ENCODE assay signal across 1 cellular context in genomic region chr11:95296621-95297025, GRCh38.
TF ChIP-seq lines count a peak whose summit lies in the region.

No MANE protein-coding gene starts in this region.

TF ChIP-seq in GM12878, 131 proteins besides CTCF, POLR2A, EP300 and RAD21 (continued from another document):
- TF ChIP-seq GATAD2B (conservative IDR thresholded peaks at IDR 0.05; ENCODE audit: low read depth) (peak; percentile 52; the same call in 1 of the 2 replicates), ZNF217 (IDR thresholded peaks at IDR 0.05) (peak; percentile 36; the same call in 1 of the 2 replicates), SIX5 (IDR thresholded peaks at IDR 0.05; ENCODE audit: low read depth, low read length, severe bottlenecking) (no peak), MAX (IDR thresholded peaks at IDR 0.05; ENCODE audit: low read depth, low read length) (no peak), BMI1 (IDR thresholded peaks at IDR 0.05; ENCODE audit: borderline replicate concordance) (0 out of 2 replicates have a peak, but pooled peaks have one; percentile 49), ATF7 (IDR thresholded peaks at IDR 0.05; ENCODE audit: low read depth) (peak; percentile 59; the same call in 1 of the 2 replicates), NBN (IDR thresholded peaks at IDR 0.05) (0 out of 2 replicates have a peak, but pooled peaks have one; percentile 63), IKZF2 (IDR thresholded peaks at IDR 0.05) (peak; percentile 79 to 82), CBFB (IDR thresholded peaks at IDR 0.05; ENCODE audit: low read depth) (peak; percentile 22; the same call in 1 of the 2 replicates), FOXM1 (IDR thresholded peaks at IDR 0.05; ENCODE audit: low read depth, low read length) (0 out of 2 replicates have a peak, but pooled peaks have one; percentile 28), BRCA1 (IDR thresholded peaks at IDR 0.05; ENCODE audit: low read depth, low read length) (no peak), IKZF1 (conservative IDR thresholded peaks at IDR 0.05) (peak; percentile 90), KDM1A (IDR thresholded peaks at IDR 0.05; ENCODE audit: borderline replicate concordance) (no peak), TCF7 (IDR thresholded peaks at IDR 0.05; ENCODE audit: borderline replicate concordance) (no peak), NFXL1 (IDR thresholded peaks at IDR 0.05; ENCODE audit: borderline replicate concordance) (no peak), HDAC6 (IDR thresholded peaks at IDR 0.05; ENCODE audit: unreplicated experiment) (no peak), RELB (IDR thresholded peaks at IDR 0.05; ENCODE audit: low read depth) (peak; percentile 40; the same call in 1 of the 2 replicates), ASH2L (IDR thresholded peaks at IDR 0.05; ENCODE audit: borderline replicate concordance, low read depth) (no peak), DPF2 (IDR thresholded peaks at IDR 0.05) (peak; percentile 96), JUND (IDR thresholded peaks at IDR 0.05; ENCODE audit: low read depth, low read length) (no peak), SPI1 (IDR thresholded peaks at IDR 0.05; ENCODE audit: borderline replicate concordance, insufficient read depth, low read depth, low read length) (peak; percentile 96), YY1 (IDR thresholded peaks at IDR 0.05; ENCODE audit: low read depth, low read length) (no peak), MLLT1 (IDR thresholded peaks at IDR 0.05) (peak; percentile 65; the same call in 1 of the 2 replicates), ATF2 (IDR thresholded peaks at IDR 0.05; ENCODE audit: low read length) (peak; percentile 66), BHLHE40 (IDR thresholded peaks at IDR 0.05; ENCODE audit: borderline replicate concordance in 1 of 2, low read depth in 2 of 2, low read length in 1 of 2) (peak in 1 of 2 experiments; percentile 10; a peak in 1 of 4 replicates), ZBTB11 (CRISPR knock-in tag; IDR thresholded peaks at IDR 0.05) (no peak), NR2C2 (IDR thresholded peaks at IDR 0.05; ENCODE audit: borderline replicate concordance, control insufficient read depth, insufficient read length, low read depth) (no peak), MEF2B (IDR thresholded peaks at IDR 0.05; ENCODE audit: partially characterized antibody, poor library complexity, severe bottlenecking) (peak; percentile 85), TCF3 (IDR thresholded peaks at IDR 0.05; ENCODE audit: borderline replicate concordance, insufficient read depth, low read depth, low read length) (no peak), MEF2A (IDR thresholded peaks at IDR 0.05; ENCODE audit: insufficient read depth, low read depth, low read length) (peak; percentile 23; the same call in 1 of the 2 replicates), ETV6 (conservative IDR thresholded peaks at IDR 0.05 in 1 of 2, IDR thresholded peaks at IDR 0.05 in 1 of 2; ENCODE audit: borderline replicate concordance in 1 of 2, low read depth in 1 of 2) (peak in 1 of 2 experiments; percentile 62; a peak in 1 of 4 replicates), RBBP5 (conservative IDR thresholded peaks at IDR 0.05) (no peak)
TF ChIP-seq in GM12878: peak in this region for 29.
